Comparison of ENCODE assay signal across 22 cellular contexts in genomic region chrX:96464880-96465558, GRCh38.
"Had no signal": no experiment of that assay in that cellular context is flagged by ENCODE, and none has a peak within 500 bp of the region (broad histone marks: within the 10 kb centered on the region; RNA-seq: fewer than 3 reads in every experiment).

No MANE protein-coding gene starts in this region.

- FAIRE-seq: K562 had no signal

- H3K4me2 ChIP-seq: KMS-11 had no signal

- H3K4me3 ChIP-seq: K562, SJCRH30 had no signal

- H3K4me1 ChIP-seq: SJCRH30 had no signal

- H3K36me3 ChIP-seq: SJCRH30 had no signal

- H3K27me3 ChIP-seq: SJCRH30 had no signal

- H3K9ac ChIP-seq: KMS-11 had no signal

- DNase-seq: Kasumi-1, MV-4-11, NCI-H1048, NCI-H1105, NCI-H1417, NCI-H1436 treated with DMSO at 0.1 percent for 48 hours, NCI-H1694, NCI-H187 treated with DMSO at 0.1 percent for 48 hours, NCI-H2029 treated with DMSO at 0.1 percent for 48 hours, NCI-H2171 treated with DMSO at 0.1 percent for 48 hours, NCI-H524 treated with DMSO at 0.1 percent for 48 hours, NCI-H69, NCI-H82, PC-3, SJCRH30, T-helper 1 cell, T-helper 17 cell had no signal

- H3K27ac ChIP-seq: KMS-11, SJCRH30 had no signal

- ATAC-seq: K562, Panc1, PC-3, Right ventricle myocardium inferior, SK-N-SH treated with all-trans-retinoic acid at 6 μM for 48 hours, T-helper 17 cell had no signal

- H3K9me3 ChIP-seq: SJCRH30 had no signal
